In genomic region chr19:38850976-38851621, GRCh38 we compare ENCODE assay signal across 1 cellular context.
A peak's percentile ranks its signal among the peaks of the same experiment; 100 is the strongest.
TF ChIP-seq lines count a peak whose summit lies in the region.

No MANE protein-coding gene starts in this region.

TF ChIP-seq in HEK293, 187 proteins besides CTCF, POLR2A, EP300 and RAD21 (continued from another document):
- TF ChIP-seq, protein P1, sequence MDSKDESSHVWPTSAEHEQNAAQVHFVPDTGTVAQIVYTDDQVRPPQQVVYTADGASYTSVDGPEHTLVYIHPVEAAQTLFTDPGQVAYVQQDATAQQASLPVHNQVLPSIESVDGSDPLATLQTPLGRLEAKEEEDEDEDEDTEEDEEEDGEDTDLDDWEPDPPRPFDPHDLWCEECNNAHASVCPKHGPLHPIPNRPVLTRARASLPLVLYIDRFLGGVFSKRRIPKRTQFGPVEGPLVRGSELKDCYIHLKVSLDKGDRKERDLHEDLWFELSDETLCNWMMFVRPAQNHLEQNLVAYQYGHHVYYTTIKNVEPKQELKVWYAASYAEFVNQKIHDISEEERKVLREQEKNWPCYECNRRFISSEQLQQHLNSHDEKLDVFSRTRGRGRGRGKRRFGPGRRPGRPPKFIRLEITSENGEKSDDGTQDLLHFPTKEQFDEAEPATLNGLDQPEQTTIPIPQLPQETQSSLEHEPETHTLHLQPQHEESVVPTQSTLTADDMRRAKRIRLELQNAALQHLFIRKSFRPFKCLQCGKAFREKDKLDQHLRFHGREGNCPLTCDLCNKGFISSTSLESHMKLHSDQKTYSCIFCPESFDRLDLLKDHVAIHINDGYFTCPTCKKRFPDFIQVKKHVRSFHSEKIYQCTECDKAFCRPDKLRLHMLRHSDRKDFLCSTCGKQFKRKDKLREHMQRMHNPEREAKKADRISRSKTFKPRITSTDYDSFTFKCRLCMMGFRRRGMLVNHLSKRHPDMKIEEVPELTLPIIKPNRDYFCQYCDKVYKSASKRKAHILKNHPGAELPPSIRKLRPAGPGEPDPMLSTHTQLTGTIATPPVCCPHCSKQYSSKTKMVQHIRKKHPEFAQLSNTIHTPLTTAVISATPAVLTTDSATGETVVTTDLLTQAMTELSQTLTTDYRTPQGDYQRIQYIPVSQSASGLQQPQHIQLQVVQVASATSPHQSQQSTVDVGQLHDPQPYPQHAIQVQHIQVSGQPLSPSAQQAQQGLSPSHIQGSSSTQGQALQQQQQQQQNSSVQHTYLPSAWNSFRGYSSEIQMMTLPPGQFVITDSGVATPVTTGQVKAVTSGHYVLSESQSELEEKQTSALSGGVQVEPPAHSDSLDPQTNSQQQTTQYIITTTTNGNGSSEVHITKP (tag by site-specific recombination; IDR thresholded peaks at IDR 0.05): peak; percentile 75
- peak; percentile 90 for TF ChIP-seq ZNF423 (tag by site-specific recombination; IDR thresholded peaks at IDR 0.05)
- peak; percentile 70; the same call in 1 of the 2 replicates for TF ChIP-seq ZFP37 (tag by site-specific recombination; IDR thresholded peaks at IDR 0.05)
- TF ChIP-seq GLIS2 (tag by site-specific recombination; IDR thresholded peaks at IDR 0.05): peak; percentile 98
- TF ChIP-seq ZNF169 (tag by site-specific recombination; IDR thresholded peaks at IDR 0.05): 0 out of 2 replicates have a peak, but pooled peaks have one; percentile 13
- TF ChIP-seq ZNF600 (tag by site-specific recombination; IDR thresholded peaks at IDR 0.05): peak; percentile 87
- no peak for TF ChIP-seq ZNF837 (tag by site-specific recombination; IDR thresholded peaks at IDR 0.05)
- TF ChIP-seq TRIM28 (IDR thresholded peaks at IDR 0.05; ENCODE audit: borderline replicate concordance, low read length): no peak
- TF ChIP-seq ZNF366 (tag by site-specific recombination; conservative IDR thresholded peaks at IDR 0.05): peak; percentile 78; the same call in 1 of the 2 replicates
